In genomic region chr7:27191716-27192545, GRCh38 we compare ENCODE assay signal across 1 cellular context.
TF ChIP-seq lines count a peak whose summit lies in the region.

No MANE protein-coding gene starts in this region.

TF ChIP-seq in H1, 55 proteins besides CTCF, POLR2A, EP300 and RAD21:
- TF ChIP-seq SUZ12 (IDR thresholded peaks at IDR 0.05; ENCODE audit: low read length) (peak; percentile 97), SP4 (IDR thresholded peaks at IDR 0.05; ENCODE audit: low read length) (no peak), RNF2 (IDR thresholded peaks at IDR 0.05; ENCODE audit: borderline replicate concordance, low read depth, low read length, missing control alignments, poor library complexity, severe bottlenecking) (peak; percentile 72), CTBP2 (IDR thresholded peaks at IDR 0.05; ENCODE audit: borderline replicate concordance, insufficient read depth, insufficient read length, low read length) (no peak), MAX (IDR thresholded peaks at IDR 0.05) (0 out of 2 replicates have a peak, but pooled peaks have one; percentile 15), EZH2 (IDR thresholded peaks at IDR 0.05; ENCODE audit: low read depth, low read length, severe bottlenecking) (peak; percentile 100), CBX8 (IDR thresholded peaks at IDR 0.05; ENCODE audit: borderline replicate concordance, low read depth, low read length) (0 out of 2 replicates have a peak, but pooled peaks have one; percentile 60)
